ENCODE assay signal across 10 cellular contexts in genomic region chr10:14880201-14880600, GRCh38. TPM values are rescaled to one million over a fixed set of nuclear protein-coding genes. Genes with fewer than 3 reads are reported as not detected.
DNase-seq lines count a peak whose midpoint lies in the region; ATAC-seq, FAIRE-seq and TF ChIP-seq lines count a peak whose summit lies in the region.
"Had no signal": no experiment of that assay in that cellular context is flagged by ENCODE, and none has a peak within 500 bp of the region (broad histone marks: within the 10 kb centered on the region; RNA-seq: fewer than 3 reads in every experiment).

No MANE protein-coding gene starts in this region.

- TF ChIP-seq EP300 in HepG2 (IDR thresholded peaks at IDR 0.05; ENCODE audit: low read depth in 2 of 2, low read length in 2 of 2): no peak
- no peak for TF ChIP-seq EP300 in HepG2 (CRISPR knock-in tag; IDR thresholded peaks at IDR 0.05; ENCODE audit: borderline replicate concordance)

- H3K9me3 ChIP-seq in HepG2 (ENCODE audit: low read length) (no peaks in the 10 kb centered on the region), right lobe of liver (no peaks in the 10 kb centered on the region), aorta (ENCODE audit: control insufficient read depth, low read length) (no peaks in the 10 kb centered on the region)

- no peak overlapping the region for H2AFZ ChIP-seq in HepG2 (ENCODE audit: low read length)

- TF ChIP-seq POLR2A in HepG2 (IDR thresholded peaks at IDR 0.05; ENCODE audit: insufficient read depth in 1 of 2, low read depth in 2 of 2, low read length in 2 of 2) (no peak), right lobe of liver (IDR thresholded peaks at IDR 0.05) (no peak)

- peaks cover 74% of the 10 kb centered on the region for H3K79me2 ChIP-seq in HepG2 (ENCODE audit: insufficient read depth, low read length)

- no peaks in the 10 kb centered on the region for H3K27me3 Mint-ChIP-seq in activated CD4-positive, alpha-beta memory T cell treated with anti-CD3 and anti-CD28 coated beads, Interleukin-2, amount 10 ng/mL, durations not matched to agents 7 days and 5 days

- H3K36me3 ChIP-seq in HepG2 (replicated peaks in 1 of 2; ENCODE audit: control insufficient read depth in 1 of 2, insufficient read depth in 2 of 2, low read length in 2 of 2): peaks cover 0 to 15% of the 10 kb centered on the region in 2 experiments; a peak in 2 of 5 replicates
- H3K36me3 ChIP-seq in right lobe of liver: no peaks in the 10 kb centered on the region
- no peaks in the 10 kb centered on the region for H3K36me3 ChIP-seq in aorta (ENCODE audit: control insufficient read depth in 1 of 2, insufficient read depth in 2 of 2, low read length in 1 of 2)

- H3K27ac Mint-ChIP-seq in activated CD4-positive, alpha-beta memory T cell treated with anti-CD3 and anti-CD28 coated beads, Interleukin-2, amount 10 ng/mL, durations not matched to agents 7 days and 5 days: peak overlapping the region; percentile 78

- no peak for FAIRE-seq in HepG2 (lab: Jason Lieb, UNC)

- WGBS in HepG2 (ENCODE audit: low lambda C conversion rate): 25% methylated on average over 7 of the region's 7 CpGs
- WGBS in right lobe of liver (ENCODE audit: insufficient coverage, low coverage, low lambda C conversion rate, missing lambda C conversion rate): 48% methylated on average over 7 of the region's 7 CpGs
- 63 to 66% methylated on average over 7 of the region's 7 CpGs for WGBS in aorta, 2 donors

- H3K27ac ChIP-seq in HepG2 (ENCODE audit: extremely low read length, insufficient read depth, low read length) (peak overlapping the region; percentile 65), right lobe of liver (no peak overlapping the region), aorta (ENCODE audit: low read depth in 1 of 2, low read length in 2 of 2) (no peak overlapping the region)

- no peaks in the 10 kb centered on the region for H3K9me3 Mint-ChIP-seq in activated CD4-positive, alpha-beta memory T cell treated with anti-CD3 and anti-CD28 coated beads, Interleukin-2, amount 10 ng/mL, durations not matched to agents 7 days and 5 days

- peaks cover 18% of the 10 kb centered on the region for H3K36me3 Mint-ChIP-seq in activated CD4-positive, alpha-beta memory T cell treated with anti-CD3 and anti-CD28 coated beads, Interleukin-2, amount 10 ng/mL, durations not matched to agents 7 days and 5 days (ENCODE audit: low read depth)

- POLR2A ChIA-PET in HepG2 (lab: Yijun Ruan, JAX): interaction anchor here (1.5 to 3.0 kb wide), 3 partner anchors 42 to 80 kb away, joined by 4 to 54 read pairs (median 20); partner anchors contain the start of genes CDNF, DCLRE1C, HSPA14 and MEIG1
- POLR2A ChIA-PET in activated CD4-positive, alpha-beta memory T cell treated with anti-CD3 and anti-CD28 coated beads, Interleukin-2, amount 10 ng/mL, durations not matched to agents 7 days and 5 days (lab: Charles Lee): interaction anchor here (0.9 to 4.8 kb wide), 7 partner anchors 9 to 695 kb away, joined by 3 to 53 read pairs (median 12); partner anchors contain the start of genes CDNF, HSPA14, MEIG1 and MSANTD7

- intact Hi-C loops in HepG2 (cut with micrococcal nuclease; ENCODE audit: unreplicated experiment): no loop called here
- intact Hi-C loops in right lobe of liver (cut with DNase I): no loop called here
- intact Hi-C loops in aorta (cut with DNase I): no loop called here

- no peaks in the 10 kb centered on the region for H4K20me1 ChIP-seq in HepG2 (ENCODE audit: insufficient read depth, low read length)

- in situ Hi-C loops in HepG2 (cut with HindIII; ENCODE audit: extremely low pct_ligation_motif_present, low pct_unique_long_range_greater_than_20kb): no loop called here

- H3K9ac ChIP-seq in HepG2 (ENCODE audit: insufficient read depth, low read depth, low read length): peak overlapping the region; percentile 88

- peaks cover 53% of the 10 kb centered on the region for H3K4me1 Mint-ChIP-seq in activated CD4-positive, alpha-beta memory T cell treated with anti-CD3 and anti-CD28 coated beads, Interleukin-2, amount 10 ng/mL, durations not matched to agents 7 days and 5 days

- CTCF ChIA-PET in HepG2 (lab: Yijun Ruan, JAX; ENCODE audit: low intra/inter-chr PET ratio, low total read pairs): no interaction called here
- CTCF ChIA-PET in activated CD4-positive, alpha-beta memory T cell treated with anti-CD3 and anti-CD28 coated beads, Interleukin-2, amount 10 ng/mL, durations not matched to agents 7 days and 5 days (lab: Charles Lee): interaction anchor here (1.0 to 2.2 kb wide), 3 partner anchors 10 to 44 kb away, joined by 3 to 12 read pairs (median 4); no protein-coding TSS in a partner anchor

- BruUV-seq in HepG2 (replicated peaks; lab: Mats Ljungman, UMichigan): no TSS peak

- TF ChIP-seq RAD21 in HepG2 (CRISPR knock-in tag; IDR thresholded peaks at IDR 0.05): no peak

- TF ChIP-seq CTCF in HepG2 (CRISPR knock-in tag; IDR thresholded peaks at IDR 0.05) (no peak), right lobe of liver (IDR thresholded peaks at IDR 0.05) (no peak)

- peak overlapping the region; percentile 82 for H3K4me3 Mint-ChIP-seq in activated CD4-positive, alpha-beta memory T cell treated with anti-CD3 and anti-CD28 coated beads, Interleukin-2, amount 10 ng/mL, durations not matched to agents 7 days and 5 days

- ATAC-seq in HepG2: no peak
- ATAC-seq in right lobe of liver: no peak
- no peak for ATAC-seq in aorta (ENCODE audit: low FRiP score)
- no peak for ATAC-seq in GM21515 (IDR thresholded peaks at IDR 0.05; ENCODE audit: unreplicated experiment)

- H3K4me3 ChIP-seq in HepG2 (replicated peaks in 1 of 3; ENCODE audit: insufficient read depth in 1 of 3, low read depth in 2 of 3, low read length in 3 of 3) (peak overlapping the region; percentile 76 to 98 (median 91)), right lobe of liver (no peak overlapping the region), aorta (ENCODE audit: low read length in 2 of 2) (no peak overlapping the region)

- DNase-seq in HepG2 (ENCODE audit: low spot score) (no peak), right lobe of liver (no peak), iPS-NIHi11 (ENCODE audit: low spot score) (peak; percentile 13), GM03348 (ENCODE audit: low spot score) (no peak), NCI-H1092 treated with DMSO at 0.1 percent for 48 hours (lab: John Stamatoyannopoulos, UW) (no peak), aorta (no peak)
- DNase-seq in activated CD4-positive, alpha-beta memory T cell treated with anti-CD3 and anti-CD28 coated beads, Interleukin-2, amount 10 ng/mL, durations not matched to agents 7 days and 5 days: no peak
- DNase-seq: activated effector memory CD4-positive, alpha-beta T cell treated with anti-CD3 and anti-CD28 coated beads, Interleukin-2, amount 50 U/mL, for 16 hours; MV-4-11 had no signal

- H3K4me1 ChIP-seq in HepG2 (ENCODE audit: insufficient read depth, low read length) (peaks cover 38% of the 10 kb centered on the region), right lobe of liver (peaks cover 0 to 10% (median 0%) of the 10 kb centered on the region in 4 donors), aorta (ENCODE audit: control insufficient read depth in 1 of 2, insufficient read depth in 2 of 2, low read length in 2 of 2) (no peaks in the 10 kb centered on the region)

- no peaks in the 10 kb centered on the region; a peak in 1 of 5 replicates for H3K27me3 ChIP-seq in HepG2 (ENCODE audit: control insufficient read depth in 1 of 2, insufficient read depth in 2 of 2, low read length in 2 of 2)
- no peaks in the 10 kb centered on the region for H3K27me3 ChIP-seq in right lobe of liver
- no peaks in the 10 kb centered on the region for H3K27me3 ChIP-seq in aorta (ENCODE audit: control insufficient read depth in 1 of 2, insufficient read depth in 2 of 2, low read length in 1 of 2)

- peak overlapping the region; percentile 77 for H3K4me2 ChIP-seq in HepG2 (ENCODE audit: low read depth, low read length)

RNA-seq across cellular contexts. Expression of gene SUV39H2, which starts 1.5 kb away (rescaled TPM):
- 44.3 and 68.8 TPM in 2 replicates for total RNA-seq in HepG2 (2016; rRNA removed; fragmentation: Illumina TruSeq; extraction: Trizol)
- total RNA-seq in HepG2 (2016; cell fraction: cytosol; rRNA removed; fragmentation: Illumina TruSeq; extraction: Trizol; ENCODE audit: low read depth): 20.7 and 23.6 TPM in 2 replicates
- 42.7 and 64.8 TPM in 2 replicates for total RNA-seq in HepG2 (2016; cell fraction: insoluble cytoplasmic fraction; rRNA removed; fragmentation: Illumina TruSeq; extraction: Trizol)
- total RNA-seq in HepG2 (2016; cell fraction: membrane; rRNA removed; fragmentation: Illumina TruSeq; extraction: Trizol): 49.3 and 50.1 TPM in 2 replicates
- 30.7 and 31.3 TPM in 2 replicates for total RNA-seq in HepG2 (2016; cell fraction: nucleus; rRNA removed; fragmentation: Illumina TruSeq; extraction: Trizol)
- 5.9 and 9.0 TPM in 2 replicates for polyA plus RNA-seq in HepG2 (2011; rRNA removed)
- polyA plus RNA-seq in HepG2 (2011; cell fraction: cytosol; rRNA removed): 3.1 and 5.2 TPM in 2 replicates
- 4.5 and 5.0 TPM in 2 replicates for polyA plus RNA-seq in HepG2 (2011; cell fraction: nucleus; rRNA removed)
- polyA plus RNA-seq in HepG2 (2012): 12.7 and 17.6 TPM in 2 replicates
- polyA plus RNA-seq in HepG2 (2016; cell fraction: cytosol; fragmentation: Illumina TruSeq; extraction: Trizol; ENCODE audit: low read depth): 13.6 and 17.0 TPM in 2 replicates
- 54.6 and 59.6 TPM in 2 replicates for polyA plus RNA-seq in HepG2 (2016; cell fraction: insoluble cytoplasmic fraction; fragmentation: Illumina TruSeq; extraction: Trizol; ENCODE audit: low read depth)
- polyA plus RNA-seq in HepG2 (2016; cell fraction: membrane; fragmentation: Illumina TruSeq; extraction: Trizol; ENCODE audit: low read depth): 29.4 and 34.4 TPM in 2 replicates
- 25.2 and 27.2 TPM in 2 replicates for polyA plus RNA-seq in HepG2 (2016; cell fraction: nucleus; fragmentation: Illumina TruSeq; extraction: Trizol; ENCODE audit: insufficient read depth, low read depth)
- polyA minus RNA-seq in HepG2 (2011; rRNA and poly(A)+ RNA removed; ENCODE audit: low replicate concordance): 14.8 and 22.1 TPM in 2 replicates
- 12.4 and 12.8 TPM in 2 replicates for polyA minus RNA-seq in HepG2 (2011; cell fraction: cytosol; rRNA and poly(A)+ RNA removed)
- 27.1 and 31.3 TPM in 2 replicates for polyA minus RNA-seq in HepG2 (2011; cell fraction: nucleus; rRNA and poly(A)+ RNA removed)
- total RNA-seq in right lobe of liver: 1 to 10 TPM; 2.8 to 6.0 (median 4.1) TPM
- 10 to 100 TPM; 24.5 to 25.2 TPM for total RNA-seq in activated CD4-positive, alpha-beta memory T cell treated with anti-CD3 and anti-CD28 coated beads, Interleukin-2, amount 10 ng/mL, durations not matched to agents 7 days and 5 days
- 1 to 10 TPM; 5.2 to 8.0 TPM for total RNA-seq in aorta
- 1 to 10 TPM; 1.1 to 3.0 TPM for polyA plus RNA-seq in aorta

RNA-seq across cellular contexts. Expression of gene HSPA14, which starts 42.1 kb away (rescaled TPM):
- total RNA-seq in HepG2 (2016; rRNA removed; fragmentation: Illumina TruSeq; extraction: Trizol) (29.8 and 42.9 TPM in 2 replicates), right lobe of liver (1 to 10 TPM; 2.7 to 8.6 (median 4.9) TPM), aorta (10 to 100 TPM; 11.5 TPM)
- total RNA-seq in HepG2 (2016; cell fraction: cytosol; rRNA removed; fragmentation: Illumina TruSeq; extraction: Trizol; ENCODE audit: low read depth): 6.3 and 7.7 TPM in 2 replicates
- 29.1 and 44.5 TPM in 2 replicates for total RNA-seq in HepG2 (2016; cell fraction: insoluble cytoplasmic fraction; rRNA removed; fragmentation: Illumina TruSeq; extraction: Trizol)
- total RNA-seq in HepG2 (2016; cell fraction: membrane; rRNA removed; fragmentation: Illumina TruSeq; extraction: Trizol): 14.3 TPM in 2 replicates
- total RNA-seq in HepG2 (2016; cell fraction: nucleus; rRNA removed; fragmentation: Illumina TruSeq; extraction: Trizol): 14.4 and 15.2 TPM in 2 replicates
- polyA plus RNA-seq in HepG2 (2011; rRNA removed) (6.7 and 10.7 TPM in 2 replicates), aorta (10 to 100 TPM in 1 of 2 donors, 1 to 10 TPM in 1; 7.3 to 11.7 TPM)
- 4.2 and 4.8 TPM in 2 replicates for polyA plus RNA-seq in HepG2 (2011; cell fraction: cytosol; rRNA removed)
- polyA plus RNA-seq in HepG2 (2011; cell fraction: nucleus; rRNA removed): 5.3 and 6.5 TPM in 2 replicates
- 6.8 and 7.8 TPM in 2 replicates for polyA plus RNA-seq in HepG2 (2012)
- polyA plus RNA-seq in HepG2 (2016; cell fraction: cytosol; fragmentation: Illumina TruSeq; extraction: Trizol; ENCODE audit: low read depth): 4.1 and 4.4 TPM in 2 replicates
- 34.0 and 35.5 TPM in 2 replicates for polyA plus RNA-seq in HepG2 (2016; cell fraction: insoluble cytoplasmic fraction; fragmentation: Illumina TruSeq; extraction: Trizol; ENCODE audit: low read depth)
- 6.9 and 7.7 TPM in 2 replicates for polyA plus RNA-seq in HepG2 (2016; cell fraction: membrane; fragmentation: Illumina TruSeq; extraction: Trizol; ENCODE audit: low read depth)
- 19.9 and 23.1 TPM in 2 replicates for polyA plus RNA-seq in HepG2 (2016; cell fraction: nucleus; fragmentation: Illumina TruSeq; extraction: Trizol; ENCODE audit: insufficient read depth, low read depth)
- polyA minus RNA-seq in HepG2 (2011; rRNA and poly(A)+ RNA removed; ENCODE audit: low replicate concordance): 1.3 and 3.7 TPM in 2 replicates
- polyA minus RNA-seq in HepG2 (2011; cell fraction: cytosol; rRNA and poly(A)+ RNA removed): 2.6 and 3.1 TPM in 2 replicates
- polyA minus RNA-seq in HepG2 (2011; cell fraction: nucleus; rRNA and poly(A)+ RNA removed): 10.1 and 10.6 TPM in 2 replicates
- total RNA-seq in activated CD4-positive, alpha-beta memory T cell treated with anti-CD3 and anti-CD28 coated beads, Interleukin-2, amount 10 ng/mL, durations not matched to agents 7 days and 5 days: 10 to 100 TPM; 21.9 to 23.1 TPM

RNA-seq across cellular contexts. Expression of gene MSANTD7, which starts 42.1 kb away (rescaled TPM):
- 16.7 and 22.8 TPM in 2 replicates for total RNA-seq in HepG2 (2016; rRNA removed; fragmentation: Illumina TruSeq; extraction: Trizol)
- 2.6 and 2.8 TPM in 2 replicates for total RNA-seq in HepG2 (2016; cell fraction: cytosol; rRNA removed; fragmentation: Illumina TruSeq; extraction: Trizol; ENCODE audit: low read depth)
- total RNA-seq in HepG2 (2016; cell fraction: insoluble cytoplasmic fraction; rRNA removed; fragmentation: Illumina TruSeq; extraction: Trizol): 17.3 and 21.2 TPM in 2 replicates
- total RNA-seq in HepG2 (2016; cell fraction: membrane; rRNA removed; fragmentation: Illumina TruSeq; extraction: Trizol): 12.6 and 15.8 TPM in 2 replicates
- 11.5 and 14.9 TPM in 2 replicates for total RNA-seq in HepG2 (2016; cell fraction: nucleus; rRNA removed; fragmentation: Illumina TruSeq; extraction: Trizol)
- 3.3 and 3.7 TPM in 2 replicates for polyA plus RNA-seq in HepG2 (2011; rRNA removed)
- polyA plus RNA-seq in HepG2 (2011; cell fraction: cytosol; rRNA removed): 2.3 and 2.5 TPM in 2 replicates
- polyA plus RNA-seq in HepG2 (2011; cell fraction: nucleus; rRNA removed): 3.1 and 3.3 TPM in 2 replicates
- 5.0 and 5.4 TPM in 2 replicates for polyA plus RNA-seq in HepG2 (2012)
- 1.9 and 2.6 TPM in 2 replicates for polyA plus RNA-seq in HepG2 (2016; cell fraction: cytosol; fragmentation: Illumina TruSeq; extraction: Trizol; ENCODE audit: low read depth)
- polyA plus RNA-seq in HepG2 (2016; cell fraction: insoluble cytoplasmic fraction; fragmentation: Illumina TruSeq; extraction: Trizol; ENCODE audit: low read depth): 13.5 and 15.6 TPM in 2 replicates
- 5.8 and 7.4 TPM in 2 replicates for polyA plus RNA-seq in HepG2 (2016; cell fraction: membrane; fragmentation: Illumina TruSeq; extraction: Trizol; ENCODE audit: low read depth)
- polyA plus RNA-seq in HepG2 (2016; cell fraction: nucleus; fragmentation: Illumina TruSeq; extraction: Trizol; ENCODE audit: insufficient read depth, low read depth): 14.2 and 14.9 TPM in 2 replicates
- 13.9 and 22.5 TPM in 2 replicates for polyA minus RNA-seq in HepG2 (2011; rRNA and poly(A)+ RNA removed; ENCODE audit: low replicate concordance)
- 5.7 and 6.6 TPM in 2 replicates for polyA minus RNA-seq in HepG2 (2011; cell fraction: cytosol; rRNA and poly(A)+ RNA removed)
- 13.1 and 14.9 TPM in 2 replicates for polyA minus RNA-seq in HepG2 (2011; cell fraction: nucleus; rRNA and poly(A)+ RNA removed)
- total RNA-seq in right lobe of liver: 1 to 10 TPM; 2.2 to 6.0 (median 3.2) TPM
- 10 to 100 TPM; 15.5 to 18.7 TPM for total RNA-seq in activated CD4-positive, alpha-beta memory T cell treated with anti-CD3 and anti-CD28 coated beads, Interleukin-2, amount 10 ng/mL, durations not matched to agents 7 days and 5 days
- 1 to 10 TPM; 7.0 to 8.2 TPM for total RNA-seq in aorta
- polyA plus RNA-seq in aorta: 1 to 10 TPM; 2.6 to 4.1 TPM

RNA-seq across cellular contexts. Expression of gene CDNF, which starts 42.4 kb away (rescaled TPM):
- total RNA-seq in HepG2 (2016; rRNA removed; fragmentation: Illumina TruSeq; extraction: Trizol) (0.33 and 0.38 TPM in 2 replicates), right lobe of liver (1 to 10 TPM in 5 of 6 experiments, under 1 TPM in 1; 0.93 to 4.5 (median 3.7) TPM), aorta (1 to 10 TPM; 1.9 TPM)
- total RNA-seq in HepG2 (2016; cell fraction: cytosol; rRNA removed; fragmentation: Illumina TruSeq; extraction: Trizol; ENCODE audit: low read depth): not detected in 2 replicates
- 0.18 and 0.22 TPM in 2 replicates for total RNA-seq in HepG2 (2016; cell fraction: insoluble cytoplasmic fraction; rRNA removed; fragmentation: Illumina TruSeq; extraction: Trizol)
- 0.24 and 0.31 TPM in 2 replicates for total RNA-seq in HepG2 (2016; cell fraction: membrane; rRNA removed; fragmentation: Illumina TruSeq; extraction: Trizol)
- total RNA-seq in HepG2 (2016; cell fraction: nucleus; rRNA removed; fragmentation: Illumina TruSeq; extraction: Trizol): 0.50 and 0.99 TPM in 2 replicates
- polyA plus RNA-seq in HepG2 (2011; rRNA removed) (0.29 and 0.40 TPM in 2 replicates), aorta (1 to 10 TPM in 1 of 2 donors, not detected in 1; 1.3 TPM)
- 0.28 and 0.30 TPM in 2 replicates for polyA plus RNA-seq in HepG2 (2011; cell fraction: cytosol; rRNA removed)
- 0.90 TPM in 1 of 2 replicates, not detected in the other for polyA plus RNA-seq in HepG2 (2011; cell fraction: nucleus; rRNA removed)
- polyA plus RNA-seq in HepG2 (2012): 0.37 and 0.55 TPM in 2 replicates
- polyA plus RNA-seq in HepG2 (2016; cell fraction: cytosol; fragmentation: Illumina TruSeq; extraction: Trizol; ENCODE audit: low read depth): 0.11 and 0.36 TPM in 2 replicates
- polyA plus RNA-seq in HepG2 (2016; cell fraction: insoluble cytoplasmic fraction; fragmentation: Illumina TruSeq; extraction: Trizol; ENCODE audit: low read depth): 0.22 TPM in 1 of 2 replicates, not detected in the other
- polyA plus RNA-seq in HepG2 (2016; cell fraction: membrane; fragmentation: Illumina TruSeq; extraction: Trizol; ENCODE audit: low read depth): 0.23 and 0.35 TPM in 2 replicates
- 0.96 and 1.9 TPM in 2 replicates for polyA plus RNA-seq in HepG2 (2016; cell fraction: nucleus; fragmentation: Illumina TruSeq; extraction: Trizol; ENCODE audit: insufficient read depth, low read depth)
- not detected in 2 replicates for polyA minus RNA-seq in HepG2 (2011; rRNA and poly(A)+ RNA removed; ENCODE audit: low replicate concordance)
- polyA minus RNA-seq in HepG2 (2011; cell fraction: cytosol; rRNA and poly(A)+ RNA removed): 0.59 TPM in 1 of 2 replicates, not detected in the other
- 0.64 and 1.4 TPM in 2 replicates for polyA minus RNA-seq in HepG2 (2011; cell fraction: nucleus; rRNA and poly(A)+ RNA removed)
- under 1 TPM; 0.63 to 0.75 TPM for total RNA-seq in activated CD4-positive, alpha-beta memory T cell treated with anti-CD3 and anti-CD28 coated beads, Interleukin-2, amount 10 ng/mL, durations not matched to agents 7 days and 5 days

Comparison
In these comparisons a context has a peak if more than half of its experiments do, and no peak if none do; other contexts are left out.
1. H3K4me3 ChIP-seq: peak in HepG2 (3 of 3); none in right lobe of liver (0 of 3) and aorta (0 of 2).